In the genomic region with DNA sequence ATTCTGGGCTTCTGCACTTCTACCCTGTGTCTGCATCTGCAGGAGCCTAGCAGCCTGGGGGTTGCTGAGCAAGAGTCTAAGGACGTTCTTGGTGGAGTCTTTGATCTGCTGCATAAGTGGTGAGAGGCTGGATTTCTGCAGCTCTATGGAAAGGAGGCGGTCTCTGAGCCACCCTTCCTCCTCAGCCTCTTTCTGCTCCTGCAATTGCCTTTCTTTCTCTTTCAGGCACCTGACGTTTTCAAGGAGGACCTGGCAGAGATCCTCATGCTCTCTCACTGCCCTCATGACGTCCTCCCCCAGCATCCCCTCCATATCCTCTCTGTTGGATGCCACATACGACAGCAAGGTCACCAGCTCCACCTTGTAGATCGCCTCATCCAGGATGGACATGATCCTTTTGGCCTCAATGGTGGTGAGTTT, we compare ENCODE assay signal across 11 cellular contexts. TPM values are rescaled to one million over a fixed set of nuclear protein-coding genes. Genes with fewer than 3 reads are reported as not detected.
DNase-seq lines count a peak whose midpoint lies in the region; ATAC-seq, FAIRE-seq and TF ChIP-seq lines count a peak whose summit lies in the region.
"Had no signal": no experiment of that assay in that cellular context is flagged by ENCODE, and none has a peak within 500 bp of the region (broad histone marks: within the 10 kb centered on the region; RNA-seq: fewer than 3 reads in every experiment).

No MANE protein-coding gene starts in this region.

- H3K27me3 Mint-ChIP-seq in stimulated activated naive CD8-positive, alpha-beta T cell treated with anti-CD3 and anti-CD28 coated beads, Interleukin-15, Interleukin-2, amounts not matched to agents 100 ng/mL and 50 ng/mL, for 24 hours, result no peaks in the 10 kb centered on the region
- H3K27me3 Mint-ChIP-seq in chondrocyte (ENCODE audit: low read depth), result no peaks in the 10 kb centered on the region

- H3K27me3 ChIP-seq in GM12878 (replicated peaks in 1 of 2; ENCODE audit: control insufficient read depth in 2 of 2, insufficient read depth in 2 of 2, low read length in 1 of 2) (no peaks in the 10 kb centered on the region), upper lobe of right lung (no peaks in the 10 kb centered on the region)

- peak overlapping the region; percentile 20 for H2AFZ ChIP-seq in GM12878 (ENCODE audit: control insufficient read depth, low read depth, low read length)

- POLR2A ChIA-PET in GM12878 (lab: Charles Lee), result interaction anchor here (1.1 to 7.2 kb wide), 6 partner anchors 10 to 28 kb away, joined by 3 to 108 read pairs (median 7); a partner anchor contains a TSS

- H3K4me1 ChIP-seq in GM12878 (ENCODE audit: control insufficient read depth, insufficient read depth, low read length), result peaks cover 54% of the 10 kb centered on the region
- H3K4me1 ChIP-seq in upper lobe of right lung, result peaks cover 42% of the 10 kb centered on the region

- no peak for TF ChIP-seq CTCF in GM12878 (IDR thresholded peaks at IDR 0.05 in 2 of 3, conservative IDR thresholded peaks at IDR 0.05 in 1 of 3; ENCODE audit: control insufficient read depth in 2 of 3, extremely low read depth in 1 of 3, insufficient read depth in 1 of 3, low read depth in 3 of 3, low read length in 3 of 3)
- no peak for TF ChIP-seq CTCF in upper lobe of right lung (IDR thresholded peaks at IDR 0.05)
- TF ChIP-seq CTCF in chondrocyte (IDR thresholded peaks at IDR 0.05), result no peak

- H3K27ac ChIP-seq in GM12878 (ENCODE audit: control insufficient read depth, insufficient read depth), result peak overlapping the region; percentile 84
- H3K27ac ChIP-seq in upper lobe of right lung, result peak overlapping the region; percentile 40

- TSS peak; percentile 95 for BruUV-seq in GM12878 (replicated peaks; lab: Mats Ljungman, UMichigan)

- H3K4me1 Mint-ChIP-seq in stimulated activated naive CD8-positive, alpha-beta T cell treated with anti-CD3 and anti-CD28 coated beads, Interleukin-15, Interleukin-2, amounts not matched to agents 100 ng/mL and 50 ng/mL, for 24 hours (ENCODE audit: low read depth), result peaks cover 59% of the 10 kb centered on the region
- peaks cover 12% of the 10 kb centered on the region for H3K4me1 Mint-ChIP-seq in chondrocyte (ENCODE audit: low read depth)

- TF ChIP-seq POLR2A in GM12878 (IDR thresholded peaks at IDR 0.05; ENCODE audit: low read depth, low read length) (no peak), GM18505 (IDR thresholded peaks at IDR 0.05; ENCODE audit: borderline replicate concordance, extremely low read depth, insufficient read depth, insufficient read length) (no peak)

- no peaks in the 10 kb centered on the region for H3K36me3 ChIP-seq in GM12878 (ENCODE audit: control insufficient read depth in 2 of 2, insufficient read depth in 2 of 2, low read length in 1 of 2)
- no peaks in the 10 kb centered on the region for H3K36me3 ChIP-seq in upper lobe of right lung

- 0 out of 2 replicates have a peak overlapping the region, but pooled peaks have one; percentile 16 for H3K4me3 ChIP-seq in GM12878
- no peak overlapping the region for H3K4me3 ChIP-seq in upper lobe of right lung

- SMC1A ChIA-PET in GM12878 (lab: Charles Lee; ENCODE audit: uncharacterized antibody, unreplicated experiment), result interaction anchor here (0.7 to 11.1 kb wide), 4 partner anchors 13 to 20 kb away, joined by 3 to 237 read pairs (median 3); a partner anchor contains a TSS

- FAIRE-seq in GM12878 (lab: Jason Lieb, UNC), result no peak
- FAIRE-seq: HepG2 had no signal

- peak overlapping the region; percentile 64 for H3K27ac Mint-ChIP-seq in stimulated activated naive CD8-positive, alpha-beta T cell treated with anti-CD3 and anti-CD28 coated beads, Interleukin-15, Interleukin-2, amounts not matched to agents 100 ng/mL and 50 ng/mL, for 24 hours
- no peak overlapping the region for H3K27ac Mint-ChIP-seq in chondrocyte (ENCODE audit: unreplicated experiment)

- peak overlapping the region; percentile 48 for H3K9ac ChIP-seq in GM12878 (ENCODE audit: control insufficient read depth, insufficient read depth, low read length)

- no peak for TF ChIP-seq RAD21 in GM12878 (IDR thresholded peaks at IDR 0.05; ENCODE audit: insufficient read depth, low read depth, low read length)

- WGBS in GM12878 (ENCODE audit: insufficient coverage, insufficient replicate concordance, low lambda C conversion rate, missing lambda C conversion rate), result 27% methylated on average over 6 of the region's 6 CpGs

- no peaks in the 10 kb centered on the region for H4K20me1 ChIP-seq in GM12878 (ENCODE audit: control insufficient read depth, insufficient read depth)

- H3K9me3 Mint-ChIP-seq in stimulated activated naive CD8-positive, alpha-beta T cell treated with anti-CD3 and anti-CD28 coated beads, Interleukin-15, Interleukin-2, amounts not matched to agents 100 ng/mL and 50 ng/mL, for 24 hours, result no peaks in the 10 kb centered on the region
- peaks cover 4% of the 10 kb centered on the region for H3K9me3 Mint-ChIP-seq in chondrocyte (ENCODE audit: low read depth)

- H3K9me3 ChIP-seq in GM12878 (replicated peaks; ENCODE audit: control insufficient read depth, insufficient read depth, low read length) (no peaks in the 10 kb centered on the region), upper lobe of right lung (no peaks in the 10 kb centered on the region)

- intact Hi-C loops in GM12878 (cut with micrococcal nuclease; ENCODE audit: unreplicated experiment), result loop anchor here (1.0 to 2.0 kb wide), 3 partner anchors 14 to 22 kb away; a partner anchor contains a TSS
- intact Hi-C loops in upper lobe of right lung (cut with DNase I), result no loop called here

- in situ Hi-C loops in GM12878 (cut with MboI), result loop anchor here (25.0 kb wide), 1 partner anchor 1770 kb away; no protein-coding TSS in a partner anchor

- H3K4me3 Mint-ChIP-seq in stimulated activated naive CD8-positive, alpha-beta T cell treated with anti-CD3 and anti-CD28 coated beads, Interleukin-15, Interleukin-2, amounts not matched to agents 100 ng/mL and 50 ng/mL, for 24 hours, result no peak overlapping the region
- no peak overlapping the region for H3K4me3 Mint-ChIP-seq in chondrocyte (ENCODE audit: unreplicated experiment)

- no peak for DNase-seq in stimulated activated naive CD8-positive, alpha-beta T cell treated with anti-CD3 and anti-CD28 coated beads, Interleukin-15, Interleukin-2, amounts not matched to agents 100 U/mL and 50 U/mL, for 24 hours
- DNase-seq in M059J (ENCODE audit: low read depth) (peak; percentile 73), GM12878 (ENCODE audit: low read depth, low spot score) (no peak), upper lobe of right lung (no peak), amniotic stem cell (lab: John Stamatoyannopoulos, UW) (no peak), chondrocyte (ENCODE audit: low spot score) (no peak)
- DNase-seq: activated gamma-delta T cell, SHP77 treated with DMSO at 0.1 percent for 48 hours had no signal

- TF ChIP-seq EP300 in GM12878 (IDR thresholded peaks at IDR 0.05; ENCODE audit: borderline replicate concordance in 1 of 2, control insufficient read depth in 1 of 2, low read depth in 2 of 2, low read length in 2 of 2), result no peak

- CTCF ChIA-PET in GM12878 (lab: Yijun Ruan, JAX), result interaction anchor here (0.8 to 2.4 kb wide), 3 partner anchors 10 to 25 kb away, joined by 3 to 10 read pairs (median 3); no protein-coding TSS in a partner anchor

- peak overlapping the region; percentile 91 for H3K4me2 ChIP-seq in GM12878 (ENCODE audit: control insufficient read depth, insufficient read depth)

- RAD21 ChIA-PET in GM12878 (lab: Charles Lee; ENCODE audit: unreplicated experiment), result interaction anchor here (0.7 to 5.4 kb wide), 8 partner anchors 10 to 29 kb away, joined by 3 to 51 read pairs (median 8); a partner anchor contains a TSS

- no peak for ATAC-seq in stimulated activated naive CD8-positive, alpha-beta T cell treated with anti-CD3 and anti-CD28 coated beads, Interleukin-15, Interleukin-2, amounts not matched to agents 100 U/mL and 50 U/mL, for 24 hours
- peak; percentile 9 for ATAC-seq in GM12878
- peak; percentile 9 for ATAC-seq in upper lobe of right lung
- no peak for ATAC-seq in GM18505 (IDR thresholded peaks at IDR 0.05; ENCODE audit: unreplicated experiment)

- H3K36me3 Mint-ChIP-seq in stimulated activated naive CD8-positive, alpha-beta T cell treated with anti-CD3 and anti-CD28 coated beads, Interleukin-15, Interleukin-2, amounts not matched to agents 100 ng/mL and 50 ng/mL, for 24 hours (ENCODE audit: low read depth), result no peaks in the 10 kb centered on the region
- H3K36me3 Mint-ChIP-seq in chondrocyte (ENCODE audit: low read depth), result no peaks in the 10 kb centered on the region

- no peaks in the 10 kb centered on the region for H3K79me2 ChIP-seq in GM12878 (ENCODE audit: control insufficient read depth, insufficient read depth, low read length)

RNA-seq across cellular contexts. Expression of a gene that starts 13.6 kb away (rescaled TPM):
- total RNA-seq in M059J (2014; rRNA removed; shearing (Covaris generic)), result 7.7 and 13.5 TPM in 2 replicates
- total RNA-seq in GM12878 (2013; cell fraction: nucleolus; rRNA removed), result 156 and 161 TPM in 2 replicates
- 10.3 and 10.4 TPM in 2 replicates for total RNA-seq in GM12878 (2014; rRNA removed)
- total RNA-seq in GM12878 (2014; rRNA removed; fragmentation: Illumina TruSeq; extraction: Trizol), result 7.0 and 8.0 TPM in 2 replicates
- 26.6 and 30.9 TPM in 2 replicates for total RNA-seq in GM12878 (2021)
- 12.0 TPM for polyA plus RNA-seq in GM12878 (2011; ENCODE audit: low read depth)
- 12.8 and 21.7 TPM in 2 replicates for polyA plus RNA-seq in GM12878 (2011; rRNA removed)
- 17.4 and 21.0 TPM in 2 replicates for polyA plus RNA-seq in GM12878 (2011; cell fraction: cytosol; rRNA removed)
- 204 and 236 TPM in 2 replicates for polyA plus RNA-seq in GM12878 (2011; cell fraction: nucleus; rRNA removed)
- polyA plus RNA-seq in GM12878 (2012), result 27.0 and 35.5 TPM in 2 replicates
- polyA plus RNA-seq in GM12878 (2014; fragmentation: Illumina TruSeq; extraction: Trizol), result 8.3 and 17.1 TPM in 2 replicates
- polyA plus RNA-seq in GM12878 (2014; fragmentation: Nextera tagmentation; extraction: Ambion mirVana), result 1 to 10 TPM in 1 of 2 experiments, under 1 TPM in 1; 0.79 to 1.0 TPM
- polyA plus RNA-seq in GM12878 (2014; rRNA removed), result 24.4 and 26.4 TPM in 2 replicates
- polyA plus RNA-seq in GM12878 (2016; fragmentation: Nextera tagmentation; extraction: Ambion mirVana), result 10 to 100 TPM; 22.6 to 24.8 TPM
- 24.0 and 34.6 TPM in 2 replicates for polyA minus RNA-seq in GM12878 (2011; rRNA and poly(A)+ RNA removed)
- 12.4 and 20.2 TPM in 2 replicates for polyA minus RNA-seq in GM12878 (2011; cell fraction: cytosol; rRNA and poly(A)+ RNA removed)
- 41.8 and 67.3 TPM in 2 replicates for polyA minus RNA-seq in GM12878 (2011; cell fraction: nucleus; rRNA and poly(A)+ RNA removed)
- total RNA-seq in upper lobe of right lung, result 51.9 TPM
- total RNA-seq in chondrocyte, result 35.9 to 40.0 TPM (median 37.7 TPM) in 3 replicates

RNA-seq across cellular contexts. Expression of a gene that starts 22.1 kb away (rescaled TPM):
- total RNA-seq in M059J (2014; rRNA removed; shearing (Covaris generic)), result 28.8 and 47.2 TPM in 2 replicates
- 37.9 and 38.4 TPM in 2 replicates for total RNA-seq in GM12878 (2013; cell fraction: nucleolus; rRNA removed)
- 32.8 and 39.6 TPM in 2 replicates for total RNA-seq in GM12878 (2014; rRNA removed)
- total RNA-seq in GM12878 (2014; rRNA removed; fragmentation: Illumina TruSeq; extraction: Trizol), result 16.3 and 18.9 TPM in 2 replicates
- 29.2 and 31.4 TPM in 2 replicates for total RNA-seq in GM12878 (2021)
- 24.5 TPM for polyA plus RNA-seq in GM12878 (2011; ENCODE audit: low read depth)
- polyA plus RNA-seq in GM12878 (2011; rRNA removed), result 15.2 and 19.9 TPM in 2 replicates
- polyA plus RNA-seq in GM12878 (2011; cell fraction: cytosol; rRNA removed), result 29.9 and 37.4 TPM in 2 replicates
- polyA plus RNA-seq in GM12878 (2011; cell fraction: nucleus; rRNA removed), result 20.2 and 21.3 TPM in 2 replicates
- polyA plus RNA-seq in GM12878 (2012), result 16.1 and 17.4 TPM in 2 replicates
- 5.3 and 13.7 TPM in 2 replicates for polyA plus RNA-seq in GM12878 (2014; fragmentation: Illumina TruSeq; extraction: Trizol)
- polyA plus RNA-seq in GM12878 (2014; fragmentation: Nextera tagmentation; extraction: Ambion mirVana), result 1 to 10 TPM; 2.3 to 6.4 TPM
- 27.3 and 29.8 TPM in 2 replicates for polyA plus RNA-seq in GM12878 (2014; rRNA removed)
- 10 to 100 TPM; 37.4 to 39.9 TPM for polyA plus RNA-seq in GM12878 (2016; fragmentation: Nextera tagmentation; extraction: Ambion mirVana)
- polyA minus RNA-seq in GM12878 (2011; rRNA and poly(A)+ RNA removed), result 13.3 and 30.4 TPM in 2 replicates
- 9.5 and 9.9 TPM in 2 replicates for polyA minus RNA-seq in GM12878 (2011; cell fraction: cytosol; rRNA and poly(A)+ RNA removed)
- 10.6 and 25.4 TPM in 2 replicates for polyA minus RNA-seq in GM12878 (2011; cell fraction: nucleus; rRNA and poly(A)+ RNA removed)
- 16.4 TPM for total RNA-seq in upper lobe of right lung
- total RNA-seq in chondrocyte, result 15.5 to 20.2 TPM (median 16.7 TPM) in 3 replicates

RNA-seq across cellular contexts. Expression of a gene that starts 22.4 kb away (rescaled TPM):
- 21.3 and 43.1 TPM in 2 replicates for total RNA-seq in M059J (2014; rRNA removed; shearing (Covaris generic))
- total RNA-seq in GM12878 (2013; cell fraction: nucleolus; rRNA removed), result 71.0 and 82.8 TPM in 2 replicates
- total RNA-seq in GM12878 (2014; rRNA removed) (44.3 and 58.9 TPM in 2 replicates), GM12878 (2014; rRNA removed; fragmentation: Illumina TruSeq; extraction: Trizol) (24.7 and 28.8 TPM in 2 replicates), GM12878 (2021) (94.6 and 115 TPM in 2 replicates), upper lobe of right lung (55.8 TPM), chondrocyte (44.2 to 52.7 TPM (median 44.6 TPM) in 3 replicates)
- polyA plus RNA-seq in GM12878 (2011; ENCODE audit: low read depth), result 14.3 TPM
- polyA plus RNA-seq in GM12878 (2011; rRNA removed) (37.5 and 73.2 TPM in 2 replicates), GM12878 (2014; fragmentation: Illumina TruSeq; extraction: Trizol) (6.2 and 27.9 TPM in 2 replicates), GM12878 (2014; fragmentation: Nextera tagmentation; extraction: Ambion mirVana) (1 to 10 TPM; 1.9 to 8.6 TPM), GM12878 (2014; rRNA removed) (53.7 and 67.0 TPM in 2 replicates), GM12878 (2016; fragmentation: Nextera tagmentation; extraction: Ambion mirVana) (10 to 100 TPM; 69.7 to 71.9 TPM)
- 85.9 and 87.1 TPM in 2 replicates for polyA plus RNA-seq in GM12878 (2011; cell fraction: cytosol; rRNA removed)
- polyA plus RNA-seq in GM12878 (2011; cell fraction: nucleus; rRNA removed), result 94.1 and 163 TPM in 2 replicates
- polyA plus RNA-seq in GM12878 (2012), result 43.7 and 47.2 TPM in 2 replicates
- polyA minus RNA-seq in GM12878 (2011; rRNA and poly(A)+ RNA removed), result 43.9 and 84.0 TPM in 2 replicates
- 28.2 and 42.1 TPM in 2 replicates for polyA minus RNA-seq in GM12878 (2011; cell fraction: cytosol; rRNA and poly(A)+ RNA removed)
- 34.2 and 48.4 TPM in 2 replicates for polyA minus RNA-seq in GM12878 (2011; cell fraction: nucleus; rRNA and poly(A)+ RNA removed)

RNA-seq across cellular contexts. Expression of a gene that starts 58.1 kb away (rescaled TPM):
- not detected in 2 replicates for total RNA-seq in M059J (2014; rRNA removed; shearing (Covaris generic))
- 0.39 and 0.44 TPM in 2 replicates for total RNA-seq in GM12878 (2013; cell fraction: nucleolus; rRNA removed)
- total RNA-seq in GM12878 (2014; rRNA removed) (not detected in 2 replicates), GM12878 (2014; rRNA removed; fragmentation: Illumina TruSeq; extraction: Trizol) (not detected in 2 replicates), GM12878 (2021) (0.18 TPM in 1 of 2 replicates, not detected in the other), upper lobe of right lung (not detected), chondrocyte (not detected in 3 replicates)
- not detected for polyA plus RNA-seq in GM12878 (2011; ENCODE audit: low read depth)
- polyA plus RNA-seq in GM12878 (2011; rRNA removed) (not detected in 2 replicates), GM12878 (2014; fragmentation: Illumina TruSeq; extraction: Trizol) (not detected in 2 replicates), GM12878 (2014; fragmentation: Nextera tagmentation; extraction: Ambion mirVana) (not detected), GM12878 (2014; rRNA removed) (not detected in 2 replicates), GM12878 (2016; fragmentation: Nextera tagmentation; extraction: Ambion mirVana) (not detected)
- 0.07 TPM in 1 of 2 replicates, not detected in the other for polyA plus RNA-seq in GM12878 (2011; cell fraction: cytosol; rRNA removed)
- not detected in 2 replicates for polyA plus RNA-seq in GM12878 (2011; cell fraction: nucleus; rRNA removed)
- 0.17 and 0.35 TPM in 2 replicates for polyA plus RNA-seq in GM12878 (2012)
- polyA minus RNA-seq in GM12878 (2011; rRNA and poly(A)+ RNA removed), result not detected in 2 replicates
- not detected in 2 replicates for polyA minus RNA-seq in GM12878 (2011; cell fraction: cytosol; rRNA and poly(A)+ RNA removed)
- polyA minus RNA-seq in GM12878 (2011; cell fraction: nucleus; rRNA and poly(A)+ RNA removed), result not detected in 2 replicates
- total RNA-seq: HepG2 had no signal
- polyA plus RNA-seq: HepG2 had no signal

Comparison
In these comparisons a context has a peak if more than half of its experiments do, and no peak if none do; other contexts are left out.
1. ATAC-seq: peak in GM12878 (single experiment) and upper lobe of right lung (single experiment); none in stimulated activated naive CD8-positive, alpha-beta T cell treated with anti-CD3 and anti-CD28 coated beads, Interleukin-15, Interleukin-2, amounts not matched to agents 100 U/mL and 50 U/mL, for 24 hours (single experiment) and GM18505 (single experiment).